8 cellular contexts compared by ENCODE assay signal in genomic region chr16:22007509-22008214, GRCh38. TPM values are rescaled to one million over a fixed set of nuclear protein-coding genes. Genes with fewer than 3 reads are reported as not detected.
DNase-seq lines count a peak whose midpoint lies in the region; TF ChIP-seq lines count a peak whose summit lies in the region.

TSS of gene MOSMO (plus strand) at chr16:22008111. CDS start at chr16:22008302, 191 bp downstream.

- H3K4me3 ChIP-seq in HFF-Myc (replicated peaks; ENCODE audit: low read depth, low read length) = peak within 1 kb of the TSS; percentile 82
- peak within 1 kb of the TSS; percentile 83 for H3K4me3 ChIP-seq in mesodermal cell (ENCODE audit: extremely low read depth, insufficient read depth, low read length, poor library complexity, severe bottlenecking)

- H3K9me3 ChIP-seq in mesodermal cell (ENCODE audit: control insufficient read depth, low read length) = no peaks in the 10 kb centered on the region

- peaks cover 2% of the 10 kb centered on the region for H3K4me1 ChIP-seq in mesodermal cell (ENCODE audit: control insufficient read depth, insufficient read depth, low read length, poor library complexity, severe bottlenecking)

- TF ChIP-seq CTCF in HFF-Myc (IDR thresholded peaks at IDR 0.05; ENCODE audit: low read depth, low read length, missing control alignments) = no peak

- DNase-seq in GM03348 (ENCODE audit: low spot score) = peak; percentile 95
- DNase-seq in HFF-Myc (ENCODE audit: extremely low read depth, low read depth) = no peak
- peak; percentile 81 for DNase-seq in NCI-H510A treated with DMSO at 0.1 percent for 48 hours (lab: John Stamatoyannopoulos, UW)
- DNase-seq in activated CD8-positive, alpha-beta memory T cell treated with anti-CD3 and anti-CD28 coated beads for 4 hours (ENCODE audit: low read depth in 2 of 2) = peak; percentile 31 to 42
- peak; percentile 36 for DNase-seq in stimulated activated CD8-positive, alpha-beta memory T cell treated with anti-CD3 and anti-CD28 coated beads, Interleukin-15, amount 100 ng/mL, for 1 hour (ENCODE audit: low read depth)
- no peak for DNase-seq in NCI-H187 treated with DMSO at 0.1 percent for 48 hours (lab: John Stamatoyannopoulos, UW)

- H3K27ac ChIP-seq in mesodermal cell (ENCODE audit: low read depth, low read length, severe bottlenecking) = peak within 1 kb of the TSS; percentile 23

- WGBS in mesodermal cell (ENCODE audit: insufficient coverage in 2 of 2), 2 experiments = 1 to 31% methylated on average over 39 to 47 of the region's 78 CpGs

- H3K36me3 ChIP-seq in mesodermal cell (ENCODE audit: control insufficient read depth, insufficient read depth, low read length) = no peaks in the 10 kb centered on the region

- in situ Hi-C loops in endometrial microvascular endothelial cells (cut with HindIII; ENCODE audit: inconsistent ontology term, low pct_unique_long_range_greater_than_20kb, low sequenced_read_pairs) = no loop called here

RNA-seq across cellular contexts. Expression of gene MOSMO, which starts in this region (rescaled TPM):
- total RNA-seq in endometrial microvascular endothelial cells (ENCODE audit: inconsistent ontology term) = 42.5 TPM
- polyA plus RNA-seq in mesodermal cell (2013, experiment 1 of 2) = 13.2 TPM
- polyA plus RNA-seq in mesodermal cell (2013, experiment 2 of 2) = 14.0 TPM

Comparison
In these comparisons a context has a peak if more than half of its experiments do, and no peak if none do; other contexts are left out.
1. DNase-seq: peak in GM03348 (single experiment), NCI-H510A treated with DMSO at 0.1 percent for 48 hours (single experiment), activated CD8-positive, alpha-beta memory T cell treated with anti-CD3 and anti-CD28 coated beads for 4 hours (2 of 2) and stimulated activated CD8-positive, alpha-beta memory T cell treated with anti-CD3 and anti-CD28 coated beads, Interleukin-15, amount 100 ng/mL, for 1 hour (single experiment); none in HFF-Myc (single experiment) and NCI-H187 treated with DMSO at 0.1 percent for 48 hours (single experiment).